ENCODE assay signal across 19 cellular contexts in genomic region chr5:78691073-78691960, GRCh38. TPM values are rescaled to one million over a fixed set of nuclear protein-coding genes. Genes with fewer than 3 reads are reported as not detected.
DNase-seq lines count a peak whose midpoint lies in the region; TF ChIP-seq lines count a peak whose summit lies in the region.
"Had no signal": no experiment of that assay in that cellular context is flagged by ENCODE, and none has a peak within 500 bp of the region (broad histone marks: within the 10 kb centered on the region; RNA-seq: fewer than 3 reads in every experiment).

No MANE protein-coding gene starts in this region.

- no peak overlapping the region for H3K4me3 Mint-ChIP-seq in activated naive CD4-positive, alpha-beta T cell treated with anti-CD3 and anti-CD28 coated beads, Interleukin-2, amount 10 ng/mL, durations not matched to agents 7 days and 5 days
- H3K4me3 Mint-ChIP-seq in endothelial cell (ENCODE audit: unreplicated experiment) = no peak overlapping the region
- H3K4me3 Mint-ChIP-seq: activated CD4-positive, alpha-beta T cell treated with anti-CD3 and anti-CD28 coated beads, Interleukin-2, amount 10 ng/mL, durations not matched to agents 7 days and 5 days; activated naive CD4-positive, alpha-beta T cell treated with anti-CD3 and anti-CD28 coated beads, Interleukin-2, amount 50 U/mL, for 24 hours; brain; natural killer cell had no signal

- no peak for TF ChIP-seq CTCF in endothelial cell (IDR thresholded peaks at IDR 0.05; ENCODE audit: unreplicated experiment)

- DNase-seq in DMS153 (lab: John Stamatoyannopoulos, UW) = peak; percentile 34
- no peak for DNase-seq in DMS153 treated with DMSO at 0.1 percent for 48 hours (lab: John Stamatoyannopoulos, UW; ENCODE audit: unreplicated experiment)
- peak; percentile 75 for DNase-seq in NCI-H82 (lab: John Stamatoyannopoulos, UW)
- peak; percentile 13 for DNase-seq in fibroblast of gingiva (ENCODE audit: low read depth)
- DNase-seq in smooth muscle cell of the brain vasculature (ENCODE audit: low read depth, low spot score) = peak; percentile 62
- no peak for DNase-seq in activated naive CD4-positive, alpha-beta T cell treated with anti-CD3 and anti-CD28 coated beads, Interleukin-2, amount 10 ng/mL, durations not matched to agents 7 days and 5 days
- no peak for DNase-seq in endothelial cell (ENCODE audit: low spot score)
- no peak for DNase-seq in kidney glomerular epithelial cell (lab: John Stamatoyannopoulos, UW)
- DNase-seq: activated CD4-positive, alpha-beta T cell treated with anti-CD3 and anti-CD28 coated beads, Interleukin-2, amount 10 ng/mL, durations not matched to agents 7 days and 5 days; BE2C; dermis blood vessel endothelial cell; HCEC 1CT; natural killer cell; NCI-H2081; psoas muscle; stimulated activated naive CD4-positive, alpha-beta T cell; upper lobe of right lung had no signal

- no peak overlapping the region for H3K27ac Mint-ChIP-seq in activated naive CD4-positive, alpha-beta T cell treated with anti-CD3 and anti-CD28 coated beads, Interleukin-2, amount 10 ng/mL, durations not matched to agents 7 days and 5 days
- H3K27ac Mint-ChIP-seq in endothelial cell (ENCODE audit: unreplicated experiment) = no peak overlapping the region
- H3K27ac Mint-ChIP-seq: activated CD4-positive, alpha-beta T cell treated with anti-CD3 and anti-CD28 coated beads, Interleukin-2, amount 10 ng/mL, durations not matched to agents 7 days and 5 days; activated naive CD4-positive, alpha-beta T cell treated with anti-CD3 and anti-CD28 coated beads, Interleukin-2, amount 50 U/mL, for 24 hours; natural killer cell had no signal

- H3K27me3 Mint-ChIP-seq in activated naive CD4-positive, alpha-beta T cell treated with anti-CD3 and anti-CD28 coated beads, Interleukin-2, amount 10 ng/mL, durations not matched to agents 7 days and 5 days = peaks cover 7% of the 10 kb centered on the region
- H3K27me3 Mint-ChIP-seq in endothelial cell (ENCODE audit: unreplicated experiment) = peaks cover 4% of the 10 kb centered on the region
- H3K27me3 Mint-ChIP-seq: brain had no signal

- no peaks in the 10 kb centered on the region for H3K36me3 Mint-ChIP-seq in activated naive CD4-positive, alpha-beta T cell treated with anti-CD3 and anti-CD28 coated beads, Interleukin-2, amount 10 ng/mL, durations not matched to agents 7 days and 5 days
- peaks cover 4% of the 10 kb centered on the region for H3K36me3 Mint-ChIP-seq in endothelial cell (ENCODE audit: low read depth, unreplicated experiment)
- H3K36me3 Mint-ChIP-seq: activated naive CD4-positive, alpha-beta T cell treated with anti-CD3 and anti-CD28 coated beads, Interleukin-2, amount 50 U/mL, for 24 hours; brain; natural killer cell had no signal

- CTCF ChIA-PET in activated naive CD4-positive, alpha-beta T cell treated with anti-CD3 and anti-CD28 coated beads, Interleukin-2, amount 10 ng/mL, durations not matched to agents 7 days and 5 days (lab: Charles Lee) = no interaction called here

- no peaks in the 10 kb centered on the region for H3K9me3 Mint-ChIP-seq in activated naive CD4-positive, alpha-beta T cell treated with anti-CD3 and anti-CD28 coated beads, Interleukin-2, amount 10 ng/mL, durations not matched to agents 7 days and 5 days
- H3K9me3 Mint-ChIP-seq in endothelial cell (ENCODE audit: unreplicated experiment) = no peaks in the 10 kb centered on the region
- H3K9me3 Mint-ChIP-seq: natural killer cell had no signal

- H3K4me1 Mint-ChIP-seq in activated naive CD4-positive, alpha-beta T cell treated with anti-CD3 and anti-CD28 coated beads, Interleukin-2, amount 10 ng/mL, durations not matched to agents 7 days and 5 days = no peaks in the 10 kb centered on the region
- peaks cover 15% of the 10 kb centered on the region for H3K4me1 Mint-ChIP-seq in endothelial cell (ENCODE audit: unreplicated experiment)
- H3K4me1 Mint-ChIP-seq: activated naive CD4-positive, alpha-beta T cell treated with anti-CD3 and anti-CD28 coated beads, Interleukin-2, amount 50 U/mL, for 24 hours; natural killer cell had no signal

RNA-seq across cellular contexts. Expression of gene LHFPL2, which starts 42.7 kb away (rescaled TPM):
- 47.6 TPM for total RNA-seq in endothelial cell (ENCODE audit: unreplicated experiment)

Comparison
In these comparisons a context has a peak if more than half of its experiments do, and no peak if none do; other contexts are left out.
1. DNase-seq: peak in DMS153 (single experiment), NCI-H82 (single experiment), fibroblast of gingiva (single experiment) and smooth muscle cell of the brain vasculature (single experiment); none in DMS153 treated with DMSO at 0.1 percent for 48 hours (single experiment), activated naive CD4-positive, alpha-beta T cell treated with anti-CD3 and anti-CD28 coated beads, Interleukin-2, amount 10 ng/mL, durations not matched to agents 7 days and 5 days (single experiment), endothelial cell (single experiment) and kidney glomerular epithelial cell (single experiment).